10 cellular contexts compared by ENCODE assay signal in genomic region chr3:115922681-115923347, GRCh38.
A peak's percentile ranks its signal among the peaks of the same experiment; 100 is the strongest.
DNase-seq lines count a peak whose midpoint lies in the region; ATAC-seq and TF ChIP-seq lines count a peak whose summit lies in the region.
"Had no signal": no experiment of that assay in that cellular context is flagged by ENCODE, and none has a peak within 500 bp of the region (broad histone marks: within the 10 kb centered on the region; RNA-seq: fewer than 3 reads in every experiment).

No MANE protein-coding gene starts in this region.

- peak; percentile 6 to 16 for DNase-seq in NCI-H2081 (lab: John Stamatoyannopoulos, UW)
- no peak for DNase-seq in NCI-H2081 treated with DMSO at 0.1 percent for 48 hours (lab: John Stamatoyannopoulos, UW)
- peak; percentile 0 for DNase-seq in LNCaP clone FGC (ENCODE audit: low read depth)
- peak; percentile 84 for DNase-seq in cerebellar cortex (ENCODE audit: low spot score)
- no peak for DNase-seq in progenitor cell of endocrine pancreas (ENCODE audit: low spot score, unreplicated experiment)
- DNase-seq in retina: no peak
- DNase-seq: NCI-H1092 treated with DMSO at 0.1 percent for 48 hours had no signal

- no peaks in the 10 kb centered on the region for H3K9me3 Mint-ChIP-seq in progenitor cell of endocrine pancreas (ENCODE audit: low read depth)

- ATAC-seq in HG03135 (IDR thresholded peaks at IDR 0.05; ENCODE audit: unreplicated experiment): no peak
- no peak for ATAC-seq in GM18517 (IDR thresholded peaks at IDR 0.05; ENCODE audit: unreplicated experiment)

- H3K4me1 Mint-ChIP-seq in progenitor cell of endocrine pancreas (ENCODE audit: low read depth): no peaks in the 10 kb centered on the region
- H3K4me1 Mint-ChIP-seq: B cell had no signal

- no peak overlapping the region for H3K4me3 ChIP-seq in LNCaP clone FGC (ENCODE audit: low read depth, low read length)

- H3K27me3 Mint-ChIP-seq in progenitor cell of endocrine pancreas: no peaks in the 10 kb centered on the region

- H3K27ac Mint-ChIP-seq in progenitor cell of endocrine pancreas: no peak overlapping the region
- H3K27ac Mint-ChIP-seq: B cell had no signal

- H3K36me3 Mint-ChIP-seq in progenitor cell of endocrine pancreas (ENCODE audit: insufficient read depth): no peaks in the 10 kb centered on the region

- no peak overlapping the region for H3K4me3 Mint-ChIP-seq in progenitor cell of endocrine pancreas (ENCODE audit: low read depth)
- H3K4me3 Mint-ChIP-seq: B cell had no signal

- TF ChIP-seq CTCF in LNCaP clone FGC (IDR thresholded peaks at IDR 0.05; ENCODE audit: control insufficient read depth, extremely low read depth, insufficient read depth) (peak; percentile 58), progenitor cell of endocrine pancreas (IDR thresholded peaks at IDR 0.05; ENCODE audit: unreplicated experiment) (peak; percentile 59)

Comparison
In these comparisons a context has a peak if more than half of its experiments do, and no peak if none do; other contexts are left out.
1. DNase-seq: peak in NCI-H2081 (2 of 2), LNCaP clone FGC (single experiment) and cerebellar cortex (single experiment); none in NCI-H2081 treated with DMSO at 0.1 percent for 48 hours (single experiment), progenitor cell of endocrine pancreas (single experiment) and retina (single experiment).